2 cellular contexts compared by ENCODE assay signal in genomic region chr2:24809316-24810007, GRCh38.
TF ChIP-seq lines count a peak whose summit lies in the region.

No MANE protein-coding gene starts in this region.

TF ChIP-seq in IMR-90, 13 proteins besides CTCF, POLR2A, EP300 and RAD21:
- no peak for TF ChIP-seq MAZ (IDR thresholded peaks at IDR 0.05; ENCODE audit: borderline replicate concordance, low read depth, low read length)
- no peak for TF ChIP-seq RFX5 (IDR thresholded peaks at IDR 0.05; ENCODE audit: low read depth, low read length)
- TF ChIP-seq NFE2L2 (IDR thresholded peaks at IDR 0.05; ENCODE audit: low read depth, low read length), result peak; percentile 59
- no peak for TF ChIP-seq RCOR1 (IDR thresholded peaks at IDR 0.05; ENCODE audit: insufficient replicate concordance, low read length)
- TF ChIP-seq, protein P1, sequence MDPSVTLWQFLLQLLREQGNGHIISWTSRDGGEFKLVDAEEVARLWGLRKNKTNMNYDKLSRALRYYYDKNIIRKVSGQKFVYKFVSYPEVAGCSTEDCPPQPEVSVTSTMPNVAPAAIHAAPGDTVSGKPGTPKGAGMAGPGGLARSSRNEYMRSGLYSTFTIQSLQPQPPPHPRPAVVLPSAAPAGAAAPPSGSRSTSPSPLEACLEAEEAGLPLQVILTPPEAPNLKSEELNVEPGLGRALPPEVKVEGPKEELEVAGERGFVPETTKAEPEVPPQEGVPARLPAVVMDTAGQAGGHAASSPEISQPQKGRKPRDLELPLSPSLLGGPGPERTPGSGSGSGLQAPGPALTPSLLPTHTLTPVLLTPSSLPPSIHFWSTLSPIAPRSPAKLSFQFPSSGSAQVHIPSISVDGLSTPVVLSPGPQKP (IDR thresholded peaks at IDR 0.05; ENCODE audit: borderline replicate concordance, low read depth, low read length), result no peak

TF ChIP-seq in H1, 55 proteins besides CTCF, POLR2A, EP300 and RAD21:
- TF ChIP-seq JUN (IDR thresholded peaks at IDR 0.05; ENCODE audit: low read depth, low read length) (no peak), CHD2 (IDR thresholded peaks at IDR 0.05; ENCODE audit: low read length) (no peak), USF2 (IDR thresholded peaks at IDR 0.05; ENCODE audit: low read length) (no peak), CHD1 (IDR thresholded peaks at IDR 0.05; ENCODE audit: low read depth, low read length) (no peak), BRCA1 (IDR thresholded peaks at IDR 0.05; ENCODE audit: low read depth, low read length) (no peak), HDAC6 (IDR thresholded peaks at IDR 0.05; ENCODE audit: low read depth, low read length) (no peak), POU5F1 (IDR thresholded peaks at IDR 0.05; ENCODE audit: low read depth, low read length) (no peak), CEBPB (IDR thresholded peaks at IDR 0.05; ENCODE audit: low read depth, low read length) (no peak), JUND (IDR thresholded peaks at IDR 0.05; ENCODE audit: low read length) (no peak), SP4 (IDR thresholded peaks at IDR 0.05; ENCODE audit: low read length) (no peak), TAF7 (optimal IDR thresholded peaks at IDR 0.05; ENCODE audit: borderline replicate concordance, low read depth, low read length) (no peak), RXRA (IDR thresholded peaks at IDR 0.05; ENCODE audit: insufficient read depth, low read depth, low read length) (no peak), ATF3 (IDR thresholded peaks at IDR 0.05; ENCODE audit: insufficient read depth, low read depth, low read length) (no peak), SIN3A (conservative IDR thresholded peaks at IDR 0.05 in 1 of 2, IDR thresholded peaks at IDR 0.05 in 1 of 2; ENCODE audit: low read depth in 1 of 2, low read length in 2 of 2) (no peak), SAP30 (IDR thresholded peaks at IDR 0.05; ENCODE audit: insufficient read depth, insufficient replicate concordance, low read length) (no peak), MAX (IDR thresholded peaks at IDR 0.05) (no peak), RNF2 (IDR thresholded peaks at IDR 0.05; ENCODE audit: borderline replicate concordance, low read depth, low read length, missing control alignments, poor library complexity, severe bottlenecking) (no peak), SP1 (IDR thresholded peaks at IDR 0.05; ENCODE audit: low read depth, low read length) (no peak), SRF (IDR thresholded peaks at IDR 0.05; ENCODE audit: low read depth, low read length) (no peak)
